ENCODE assay signal across 8 cellular contexts in the genomic region with DNA sequence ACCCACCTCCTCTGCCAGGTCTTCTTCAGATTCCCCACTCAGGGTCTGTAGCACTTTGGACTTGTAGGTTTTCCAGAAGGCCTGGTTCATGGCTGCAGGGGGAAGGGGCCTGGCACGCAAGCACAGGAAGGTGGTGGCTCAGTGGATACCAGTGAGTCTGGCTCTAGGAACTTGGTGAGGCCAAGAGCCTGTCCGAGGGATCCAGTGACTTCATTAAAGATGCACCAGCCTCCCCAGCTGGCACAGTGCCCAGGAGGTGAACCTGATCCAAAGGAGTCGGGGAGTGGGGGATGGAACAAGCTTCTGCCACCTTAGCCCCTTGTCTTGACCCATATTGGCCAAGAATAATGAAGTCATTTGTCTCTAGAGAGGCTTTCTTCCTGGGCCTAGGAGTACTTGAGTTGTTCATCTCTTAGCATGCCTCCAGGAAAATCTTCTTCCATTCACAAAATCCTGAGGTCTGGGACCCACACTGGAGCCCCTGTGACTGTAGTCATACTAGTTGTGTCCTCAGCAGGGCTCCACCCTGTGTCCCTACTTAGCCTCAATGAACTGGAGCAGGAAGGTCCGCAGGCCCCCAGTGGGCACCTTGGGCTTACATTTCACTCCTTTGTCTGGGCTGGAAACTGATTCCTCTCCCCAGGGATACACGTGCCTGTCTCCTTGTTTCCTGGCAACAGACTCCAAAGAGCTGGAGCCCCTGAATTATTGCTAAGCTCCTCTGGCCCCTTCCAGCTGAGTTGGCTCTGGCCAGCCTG. TPM values are rescaled to one million over a fixed set of nuclear protein-coding genes. Genes with fewer than 3 reads are reported as not detected.
DNase-seq lines count a peak whose midpoint lies in the region; ATAC-seq and TF ChIP-seq lines count a peak whose summit lies in the region.

Gene C1orf232 (minus strand): TSS at position 554 of the 758 bp plus-strand sequence. CDS start 464 bp downstream, at position 90.

- H3K9me3 ChIP-seq in H9 (ENCODE audit: control insufficient read depth, low read depth, low read length) (no peaks in the 10 kb centered on the region), ectodermal cell (ENCODE audit: control insufficient read depth, low read length) (no peaks in the 10 kb centered on the region)

- no peak within 1 kb of the TSS for H2AFZ ChIP-seq in H9 (ENCODE audit: low read length)

- no peak for ATAC-seq in HG03196 (IDR thresholded peaks at IDR 0.05; ENCODE audit: unreplicated experiment)
- ATAC-seq in GM21447 (IDR thresholded peaks at IDR 0.05; ENCODE audit: unreplicated experiment), result no peak

- H3K27me3 Mint-ChIP-seq in H9 (ENCODE audit: low read depth), result peaks cover 45% of the 10 kb centered on the region
- H3K27me3 Mint-ChIP-seq in nephron progenitor cell (ENCODE audit: low read depth, poor library complexity), result peaks cover 17% of the 10 kb centered on the region

- no peak within 1 kb of the TSS for H4K91ac ChIP-seq in H9 (ENCODE audit: insufficient read length, low read depth, low read length)

- H2BK5ac ChIP-seq in H9 (ENCODE audit: insufficient read length, low read length), result no peak within 1 kb of the TSS

- H4K20me1 ChIP-seq in H9 (ENCODE audit: control insufficient read depth, insufficient read depth, insufficient read length), result no peaks in the 10 kb centered on the region

- no peak within 1 kb of the TSS for H4K5ac ChIP-seq in H9 (ENCODE audit: insufficient read length, low read depth, low read length)

- H3K27ac ChIP-seq in H9 (ENCODE audit: insufficient read length, low read depth, low read length), result no peak within 1 kb of the TSS
- H3K27ac ChIP-seq in ectodermal cell (ENCODE audit: insufficient read depth, low read depth, low read length, poor library complexity, severe bottlenecking), result peak within 1 kb of the TSS; percentile 91

- no peak within 1 kb of the TSS for H2BK120ac ChIP-seq in H9 (ENCODE audit: low read depth, low read length, poor library complexity, severe bottlenecking)

- no peak for TF ChIP-seq CTCF in H9 (conservative IDR thresholded peaks at IDR 0.05)
- no peak for TF ChIP-seq CTCF in nephron progenitor cell (IDR thresholded peaks at IDR 0.05)

- peaks cover 16% of the 10 kb centered on the region for H3K23me2 ChIP-seq in H9 (ENCODE audit: insufficient read length, low read depth, low read length, poor library complexity, severe bottlenecking)

- H2BK12ac ChIP-seq in H9 (ENCODE audit: insufficient read length, low read depth, low read length), result no peak within 1 kb of the TSS

- no peak for DNase-seq in H9
- peak; percentile 54 for DNase-seq in NCI-H510A treated with DMSO at 0.1 percent for 48 hours (lab: John Stamatoyannopoulos, UW)
- DNase-seq in nephron progenitor cell, result peak; percentile 66
- DNase-seq in DMS114 treated with DMSO at 0.1 percent for 48 hours (lab: John Stamatoyannopoulos, UW; ENCODE audit: unreplicated experiment), result no peak
- DNase-seq in stimulated activated CD8-positive, alpha-beta memory T cell treated with anti-CD3 and anti-CD28 coated beads, Interleukin-4, amount 100 ng/mL, for 48 hours, result no peak

- H3K56ac ChIP-seq in H9 (ENCODE audit: insufficient read length, low read depth, low read length), result no peak within 1 kb of the TSS

- no peak within 1 kb of the TSS for H3K18ac ChIP-seq in H9 (ENCODE audit: insufficient read length, low read depth, low read length)

- H3K79me1 ChIP-seq in H9 (ENCODE audit: insufficient read depth, low read depth, low read length, poor library complexity, severe bottlenecking), result peaks cover 4% of the 10 kb centered on the region

- peaks cover 3% of the 10 kb centered on the region; the same call in 1 of the 2 replicates for H3K27me3 ChIP-seq in H9 (ENCODE audit: insufficient read depth, low read length)
- H3K27me3 ChIP-seq in ectodermal cell (ENCODE audit: control insufficient read depth, insufficient read depth, low read length, poor library complexity, severe bottlenecking), result peaks cover 26% of the 10 kb centered on the region

- no peak within 1 kb of the TSS for H3T11ph ChIP-seq in H9 (ENCODE audit: low read length)

- H3K4me3 Mint-ChIP-seq in H9, result peak within 1 kb of the TSS; percentile 83 to 88
- H3K4me3 Mint-ChIP-seq in nephron progenitor cell, result peak within 1 kb of the TSS; percentile 89

- H3K36me3 Mint-ChIP-seq in H9 (ENCODE audit: insufficient read depth in 1 of 3, low read depth in 3 of 3) (peaks cover 0 to 8% (median 7%) of the 10 kb centered on the region in 3 experiments; a peak in 3 of 7 replicates), nephron progenitor cell (ENCODE audit: low read depth) (no peaks in the 10 kb centered on the region)

- peak within 1 kb of the TSS; percentile 63 to 93 (median 67); a peak in 3 of 7 replicates for H3K27ac Mint-ChIP-seq in H9
- peak within 1 kb of the TSS; percentile 99 for H3K27ac Mint-ChIP-seq in nephron progenitor cell

- H2BK20ac ChIP-seq in H9 (ENCODE audit: low read depth, low read length, poor library complexity, severe bottlenecking), result no peak within 1 kb of the TSS

- peak within 1 kb of the TSS; percentile 74 for H3K9ac ChIP-seq in H9 (ENCODE audit: extremely low read depth, insufficient read length, low read length)

- peak within 1 kb of the TSS; percentile 60; the same call in 1 of the 2 replicates for H3K14ac ChIP-seq in H9 (ENCODE audit: insufficient read depth, low read length)

- no CpG with 5 or more reads among the region's 5 CpGs for WGBS in H9 (ENCODE audit: extremely low coverage, insufficient read length, low lambda C conversion rate)
- 60 to 61% methylated on average over 5 of the region's 5 CpGs for WGBS in ectodermal cell, 2 experiments

- no peak within 1 kb of the TSS for H3K4ac ChIP-seq in H9 (ENCODE audit: low read depth, low read length)

- H2AK5ac ChIP-seq in H9 (ENCODE audit: insufficient read length, low read length), result no peak within 1 kb of the TSS

- H3K4me3 ChIP-seq in ectodermal cell (ENCODE audit: insufficient read depth, low read depth, low read length), result peak within 1 kb of the TSS; percentile 83

- no peak within 1 kb of the TSS for H4K8ac ChIP-seq in H9 (replicated peaks; ENCODE audit: insufficient read length, low read depth, low read length)

- H3K23ac ChIP-seq in H9 (ENCODE audit: insufficient read length, low read depth, low read length), result no peak within 1 kb of the TSS

- peaks cover 33 to 59% of the 10 kb centered on the region in 2 experiments for H3K4me1 Mint-ChIP-seq in H9
- peaks cover 62% of the 10 kb centered on the region for H3K4me1 Mint-ChIP-seq in nephron progenitor cell

- H2BK15ac ChIP-seq in H9 (ENCODE audit: low read depth, low read length), result no peak within 1 kb of the TSS

- no peaks in the 10 kb centered on the region for H3K36me3 ChIP-seq in ectodermal cell (ENCODE audit: control insufficient read depth, insufficient read depth, low read length)

- no peaks in the 10 kb centered on the region for H3K9me3 Mint-ChIP-seq in H9
- H3K9me3 Mint-ChIP-seq in nephron progenitor cell, result no peaks in the 10 kb centered on the region

- H3K4me2 ChIP-seq in H9 (ENCODE audit: insufficient read depth, insufficient read length, low read length), result peak within 1 kb of the TSS; percentile 78

- H3K4me1 ChIP-seq in H9 (ENCODE audit: insufficient read depth, low read length) (peaks cover 6% of the 10 kb centered on the region; the same call in 1 of the 2 replicates), ectodermal cell (ENCODE audit: control insufficient read depth, insufficient read depth, low read length) (peaks cover 51% of the 10 kb centered on the region)

- H3K79me2 ChIP-seq in H9 (ENCODE audit: insufficient read depth, low read length), result peaks cover 4% of the 10 kb centered on the region; the same call in 1 of the 2 replicates

RNA-seq across cellular contexts. Expression of gene C1orf232, which starts in this region (rescaled TPM):
- not detected in 2 replicates for total RNA-seq in H9 (2021)
- not detected for polyA plus RNA-seq in ectodermal cell (2013, experiment 1 of 4)
- 0.71 TPM for polyA plus RNA-seq in ectodermal cell (2013, experiment 2 of 4)
- not detected for polyA plus RNA-seq in ectodermal cell (2013, experiment 3 of 4)
- 0.97 TPM for polyA plus RNA-seq in ectodermal cell (2013, experiment 4 of 4)

Comparison
In these comparisons a context has a peak if more than half of its experiments do, and no peak if none do; other contexts are left out.
1. DNase-seq: peak in NCI-H510A treated with DMSO at 0.1 percent for 48 hours (single experiment) and nephron progenitor cell (single experiment); none in H9 (single experiment), DMS114 treated with DMSO at 0.1 percent for 48 hours (single experiment) and stimulated activated CD8-positive, alpha-beta memory T cell treated with anti-CD3 and anti-CD28 coated beads, Interleukin-4, amount 100 ng/mL, for 48 hours (single experiment).